In genomic region chr6:127290391-127290963, GRCh38 we compare ENCODE assay signal across 2 cellular contexts.
TF ChIP-seq lines count a peak whose summit lies in the region.

No MANE protein-coding gene starts in this region.

TF ChIP-seq in GM12878, 131 proteins besides CTCF, POLR2A, EP300 and RAD21:
- TF ChIP-seq SREBF1 (IDR thresholded peaks at IDR 0.05; ENCODE audit: low read length): no peak
- no peak for TF ChIP-seq BHLHE40 (IDR thresholded peaks at IDR 0.05; ENCODE audit: borderline replicate concordance in 1 of 2, low read depth in 2 of 2, low read length in 1 of 2)
- no peak for TF ChIP-seq NFYA (IDR thresholded peaks at IDR 0.05; ENCODE audit: borderline replicate concordance, low read depth, low read length)
- no peak for TF ChIP-seq PAX8 (IDR thresholded peaks at IDR 0.05)
- TF ChIP-seq SP1 (IDR thresholded peaks at IDR 0.05; ENCODE audit: low read depth, low read length): no peak
- peak; percentile 39; the same call in 1 of the 2 replicates for TF ChIP-seq RUNX3 (IDR thresholded peaks at IDR 0.05; ENCODE audit: low read length)
- TF ChIP-seq MTA3 (IDR thresholded peaks at IDR 0.05; ENCODE audit: borderline replicate concordance, low read length): 0 out of 2 replicates have a peak, but pooled peaks have one; percentile 10
- no peak for TF ChIP-seq RELB (IDR thresholded peaks at IDR 0.05; ENCODE audit: low read depth)
- no peak for TF ChIP-seq SKIL (IDR thresholded peaks at IDR 0.05; ENCODE audit: low read depth, poor library complexity, severe bottlenecking)
TF ChIP-seq in GM12878: peak in this region for 2.

TF ChIP-seq in HepG2, 621 proteins besides CTCF, POLR2A, EP300 and RAD21:
- TF ChIP-seq ZNF746 (CRISPR knock-in tag; IDR thresholded peaks at IDR 0.05) (no peak), XRCC5 (optimal IDR thresholded peaks at IDR 0.05; ENCODE audit: low read length) (no peak), ONECUT2 (CRISPR knock-in tag; IDR thresholded peaks at IDR 0.05) (no peak), SIN3B (IDR thresholded peaks at IDR 0.05; ENCODE audit: low read length) (no peak), HNF4A (CRISPR knock-in tag; IDR thresholded peaks at IDR 0.05) (no peak), TBX3 (IDR thresholded peaks at IDR 0.05; ENCODE audit: borderline replicate concordance) (no peak), GABPA (IDR thresholded peaks at IDR 0.05; ENCODE audit: low read depth, low read length) (no peak), GABPA (CRISPR knock-in tag; IDR thresholded peaks at IDR 0.05; ENCODE audit: low read depth) (no peak), MBD4 (IDR thresholded peaks at IDR 0.05; ENCODE audit: borderline replicate concordance, low read length) (no peak), CEBPG (CRISPR knock-in tag; IDR thresholded peaks at IDR 0.05) (no peak), ZNF646 (CRISPR knock-in tag; IDR thresholded peaks at IDR 0.05) (no peak), ZBTB49 (CRISPR knock-in tag; IDR thresholded peaks at IDR 0.05; ENCODE audit: borderline replicate concordance) (no peak), KDM6A (CRISPR knock-in tag; IDR thresholded peaks at IDR 0.05; ENCODE audit: low read depth) (no peak), ZNF547 (CRISPR knock-in tag; IDR thresholded peaks at IDR 0.05) (no peak), EEA1 (CRISPR knock-in tag; IDR thresholded peaks at IDR 0.05; ENCODE audit: borderline replicate concordance) (no peak)
